24 cellular contexts compared by ENCODE assay signal in the genomic region with DNA sequence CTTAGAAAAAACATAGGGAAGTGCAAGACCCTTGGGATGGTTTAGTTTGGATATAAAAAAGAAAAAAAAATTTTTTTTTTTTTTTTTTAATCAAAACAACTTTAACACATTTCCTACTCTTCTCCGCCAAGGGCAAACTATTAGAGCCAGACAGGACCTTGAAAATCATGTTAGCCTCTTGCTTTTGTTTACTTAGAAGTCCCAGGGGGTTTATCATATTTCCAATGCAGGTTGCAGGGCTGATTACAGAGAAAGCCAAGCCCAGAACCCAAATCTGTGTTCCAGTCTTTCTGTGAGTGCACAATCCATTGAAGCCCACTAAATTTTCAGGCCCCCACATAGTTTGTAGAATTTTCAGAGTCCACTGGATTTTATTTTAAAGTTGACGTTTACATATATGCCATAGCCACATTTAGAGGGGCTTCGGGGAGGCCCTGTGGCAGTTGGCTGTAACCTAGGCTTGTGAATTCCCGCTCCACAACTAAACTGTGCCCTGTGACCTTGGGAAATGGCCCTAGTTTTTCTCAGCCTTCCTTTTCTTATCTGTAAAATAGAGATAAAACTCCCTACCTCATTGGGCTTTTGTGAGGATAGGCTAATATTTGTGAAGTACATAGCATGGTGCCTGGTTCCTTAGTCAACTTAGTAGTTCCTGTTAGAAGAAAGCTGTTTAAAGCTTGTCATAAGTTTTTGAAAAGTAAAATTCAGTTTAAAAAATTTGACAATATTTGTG. TPM values are rescaled to one million over a fixed set of nuclear protein-coding genes. Genes with fewer than 3 reads are reported as not detected.
DNase-seq lines count a peak whose midpoint lies in the region; ATAC-seq and TF ChIP-seq lines count a peak whose summit lies in the region.
"Had no signal": no experiment of that assay in that cellular context is flagged by ENCODE, and none has a peak within 500 bp of the region (broad histone marks: within the 10 kb centered on the region; RNA-seq: fewer than 3 reads in every experiment).

No MANE protein-coding gene starts in this region.

- H3K4me1 ChIP-seq in right atrium auricular region (peaks cover 0 to 20% of the 10 kb centered on the region in 2 donors), adrenal gland (replicated peaks in 1 of 2) (peaks cover 26 to 69% of the 10 kb centered on the region in 2 donors), right cardiac atrium (ENCODE audit: control insufficient read depth, insufficient read depth, low read length) (peaks cover 4% of the 10 kb centered on the region), testis (peaks cover 32% of the 10 kb centered on the region)
- H3K4me1 ChIP-seq: right lobe of liver had no signal

- DNase-seq in Right ventricle myocardium inferior (ENCODE audit: missing footprints) (no peak), right atrium auricular region (ENCODE audit: low spot score) (no peak), adrenal gland (no peak), right cardiac atrium (no peak), testis (no peak), NCI-H146 treated with DMSO at 0.1 percent for 48 hours (lab: John Stamatoyannopoulos, UW; ENCODE audit: unreplicated experiment) (no peak), NCI-H1092 (lab: John Stamatoyannopoulos, UW) (no peak)
- DNase-seq: activated B cell treated with CpG ODN at 0.5 μM for 24 hours; activated CD8-positive, alpha-beta T cell treated with anti-CD3 and anti-CD28 coated beads for 36 hours; activated naive CD4-positive, alpha-beta T cell; activated T-cell treated with anti-CD3 and anti-CD28 coated beads, Interleukin-2, amount 50 U/mL, for 1 hour; cerebellar nuclear complex; effector CD8-positive, alpha-beta T cell; GM23248; kidney glomerular epithelial cell; mesenchymal stem cell; naive B cell; NCI-H2227 treated with DMSO at 0.1 percent for 48 hours; right lobe of liver; T1000 had no signal

- intact Hi-C loops in Right ventricle myocardium inferior (cut with DNase I) (loop anchor here (5.0 kb wide), 1 partner anchor 54 kb away; a partner anchor contains a TSS), adrenal gland (cut with DNase I) (no loop called here), right cardiac atrium (cut with DNase I) (loop anchor here in 1 of 4 donors (10.0 kb wide), 1 partner anchor 52 kb away; a partner anchor contains a TSS), testis (cut with DNase I; ENCODE audit: low total_unique reads) (no loop called here)

- H3K4me3 ChIP-seq in right atrium auricular region, result no peak overlapping the region
- H3K4me3 ChIP-seq in adrenal gland, result no peak overlapping the region
- no peak overlapping the region for H3K4me3 ChIP-seq in right cardiac atrium (ENCODE audit: low read length)
- H3K4me3 ChIP-seq in testis, result no peak overlapping the region
- H3K4me3 ChIP-seq: esophagus muscularis mucosa, GM23248, right lobe of liver had no signal

- H3K36me3 ChIP-seq in right atrium auricular region, result no peaks in the 10 kb centered on the region
- no peaks in the 10 kb centered on the region for H3K36me3 ChIP-seq in adrenal gland (replicated peaks in 1 of 2)
- no peaks in the 10 kb centered on the region for H3K36me3 ChIP-seq in testis (ENCODE audit: low read depth, missing control alignments)
- H3K36me3 ChIP-seq: esophagus muscularis mucosa, right lobe of liver had no signal

- H3K27me3 ChIP-seq in right atrium auricular region (no peaks in the 10 kb centered on the region), adrenal gland (no peaks in the 10 kb centered on the region), right cardiac atrium (ENCODE audit: control insufficient read depth, insufficient read depth) (no peaks in the 10 kb centered on the region), testis (no peaks in the 10 kb centered on the region)
- H3K27me3 ChIP-seq: esophagus muscularis mucosa, right lobe of liver had no signal

- TF ChIP-seq POLR2A in adrenal gland (IDR thresholded peaks at IDR 0.05) (no peak), testis (IDR thresholded peaks at IDR 0.05) (no peak)

- H3K9me3 ChIP-seq in right atrium auricular region, result no peaks in the 10 kb centered on the region
- no peaks in the 10 kb centered on the region for H3K9me3 ChIP-seq in adrenal gland (replicated peaks in 1 of 3)
- H3K9me3 ChIP-seq in right cardiac atrium (ENCODE audit: control insufficient read depth, low read length), result no peaks in the 10 kb centered on the region
- H3K9me3 ChIP-seq in testis, result no peaks in the 10 kb centered on the region
- H3K9me3 ChIP-seq: esophagus muscularis mucosa, right lobe of liver had no signal

- ATAC-seq in Right ventricle myocardium inferior (peak; percentile 59), right cardiac atrium (peak; percentile 57 to 62), HG03439 (IDR thresholded peaks at IDR 0.05; ENCODE audit: unreplicated experiment) (no peak)
- ATAC-seq: activated CD8-positive, alpha-beta T cell treated with anti-CD3 and anti-CD28 coated beads for 36 hours had no signal

- 38 to 58% (median 51%) methylated on average over 4 of the region's 4 CpGs for WGBS in adrenal gland, 4 donors
- 62% methylated on average over 4 of the region's 4 CpGs for WGBS in right cardiac atrium
- 50 to 53% methylated on average over 4 of the region's 4 CpGs for WGBS in testis, 2 donors

- TF ChIP-seq CTCF in right atrium auricular region (IDR thresholded peaks at IDR 0.05) (no peak), adrenal gland (IDR thresholded peaks at IDR 0.05) (no peak), testis (IDR thresholded peaks at IDR 0.05) (no peak)

- H3K27ac ChIP-seq in right atrium auricular region (peak overlapping the region in 1 of 2 donors; percentile 41), adrenal gland (peak overlapping the region in 4 of 5 donors; percentile 58 to 76 (median 63)), right cardiac atrium (ENCODE audit: low read length) (peak overlapping the region; percentile 72), testis (peak overlapping the region; percentile 62 to 84)
- H3K27ac ChIP-seq: GM23248, KMS-11, RWPE1 had no signal

RNA-seq across cellular contexts. Expression of a gene that starts 55.7 kb away (rescaled TPM):
- total RNA-seq in Right ventricle myocardium inferior (12.5 TPM), right atrium auricular region (10 to 100 TPM; 12.2 to 12.7 TPM), adrenal gland (100 to 1,000 TPM in 4 of 8 donors, 10 to 100 TPM in 4; 51.2 to 180 (median 95.1) TPM), right cardiac atrium (10 to 100 TPM; 12.6 to 18.6 (median 17.0) TPM), testis (10 to 100 TPM; 18.9 to 26.7 TPM)
- polyA plus RNA-seq in adrenal gland (10 to 100 TPM; 24.5 to 77.9 (median 53.0) TPM), right cardiac atrium (5.9 TPM), testis (ENCODE audit: insufficient read depth, low read depth, low replicate concordance) (7.5 TPM)
